In the genomic region with DNA sequence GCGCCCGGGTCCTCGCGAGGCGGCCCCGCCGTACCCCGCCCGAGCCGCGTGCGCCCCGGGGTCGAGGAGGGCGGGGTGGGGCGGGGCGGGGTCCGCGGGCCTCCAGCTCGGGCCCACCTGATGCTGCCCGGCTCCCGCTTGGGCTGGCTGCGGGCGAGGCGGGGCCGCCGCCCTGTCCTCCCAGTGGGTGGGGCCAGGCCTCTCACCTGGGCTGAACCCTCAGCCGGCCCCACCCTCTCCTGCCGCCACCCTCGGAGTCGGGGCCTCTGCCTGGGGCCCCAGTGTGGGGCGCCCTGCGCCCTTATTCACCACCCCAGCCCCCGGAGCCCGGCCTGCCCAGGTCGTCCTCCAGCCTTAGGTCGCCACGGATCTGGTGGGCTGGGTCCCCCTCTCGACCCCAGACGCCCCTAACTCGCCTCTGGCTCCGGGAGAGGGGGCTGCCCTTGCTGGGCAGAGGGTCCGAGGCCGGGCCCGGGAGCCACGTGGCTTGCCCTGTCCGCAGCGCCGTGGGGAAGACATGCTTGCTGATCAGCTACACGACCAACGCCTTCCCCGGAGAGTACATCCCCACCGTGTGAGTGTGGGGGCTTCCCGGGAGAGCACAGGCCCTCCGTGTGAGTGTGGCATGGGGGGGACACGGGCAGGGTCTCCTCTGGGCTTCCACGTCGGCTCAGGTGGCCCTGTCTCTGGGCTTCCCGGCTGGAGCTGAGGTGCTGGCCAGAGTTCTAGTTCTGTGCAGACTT, we compare ENCODE assay signal across 9 cellular contexts. TPM values are rescaled to one million over a fixed set of nuclear protein-coding genes. Genes with fewer than 3 reads are reported as not detected.
DNase-seq lines count a peak whose midpoint lies in the region; ATAC-seq and TF ChIP-seq lines count a peak whose summit lies in the region.
"Had no signal": no experiment of that assay in that cellular context is flagged by ENCODE, and none has a peak within 500 bp of the region (broad histone marks: within the 10 kb centered on the region; RNA-seq: fewer than 3 reads in every experiment).

No MANE protein-coding gene starts in this region.

- no peak overlapping the region for H3K27ac ChIP-seq in CD4-positive, alpha-beta memory T cell (ENCODE audit: low read depth, low read length)
- H3K27ac ChIP-seq in HUES6 (ENCODE audit: low read depth, low read length) (no peak overlapping the region), VCaP (peak overlapping the region; percentile 98), psoas muscle (no peak overlapping the region)

- H3K27ac Mint-ChIP-seq in CD4-positive, alpha-beta memory T cell = peak overlapping the region in 1 of 7 donors; percentile 66

- WGBS in psoas muscle, 3 donors = 17 to 21% (median 18%) methylated on average over 29 to 59 of the region's 59 CpGs

- H3K9me3 Mint-ChIP-seq in CD4-positive, alpha-beta memory T cell = no peaks in the 10 kb centered on the region

- no peaks in the 10 kb centered on the region for H3K27me3 Mint-ChIP-seq in CD4-positive, alpha-beta memory T cell

- H3K9ac ChIP-seq in HUES6 (ENCODE audit: low read length) = peak overlapping the region; percentile 65

- POLR2A ChIA-PET in CD4-positive, alpha-beta memory T cell (lab: Charles Lee; ENCODE audit: partially characterized antibody) = interaction anchor here (1.9 to 3.2 kb wide), 5 partner anchors 10 to 169 kb away, joined by 4 to 28 read pairs (median 11); a partner anchor contains a TSS

- no peaks in the 10 kb centered on the region for H3K27me3 ChIP-seq in CD4-positive, alpha-beta memory T cell (ENCODE audit: insufficient read depth, low read length)
- H3K27me3 ChIP-seq in HUES6 (ENCODE audit: control insufficient read depth, insufficient read depth, low read length) = no peaks in the 10 kb centered on the region
- H3K27me3 ChIP-seq in psoas muscle (ENCODE audit: insufficient read depth in 3 of 3, low read length in 2 of 3) = peaks cover 0 to 17% (median 0%) of the 10 kb centered on the region in 3 donors

- no peaks in the 10 kb centered on the region for H3K9me3 ChIP-seq in CD4-positive, alpha-beta memory T cell (ENCODE audit: control insufficient read depth in 1 of 2, low read length in 2 of 2)
- no peaks in the 10 kb centered on the region for H3K9me3 ChIP-seq in HUES6 (ENCODE audit: control insufficient read depth, insufficient read depth, low read depth, low read length)
- no peaks in the 10 kb centered on the region for H3K9me3 ChIP-seq in psoas muscle

- H3K4me1 Mint-ChIP-seq in CD4-positive, alpha-beta memory T cell = peaks cover 5 to 25% (median 11%) of the 10 kb centered on the region in 4 donors

- intact Hi-C loops in CD4-positive, alpha-beta memory T cell (cut with micrococcal nuclease) = loop anchor here (2.0 to 10.0 kb wide), 3 partner anchors 203 to 519 kb away; a partner anchor contains a TSS
- intact Hi-C loops in psoas muscle (cut with DNase I) = loop anchor here (2.0 to 10.0 kb wide), 3 partner anchors 70 to 273 kb away; no protein-coding TSS in a partner anchor

- H3K36me3 ChIP-seq in CD4-positive, alpha-beta memory T cell (ENCODE audit: insufficient read depth, low read length) = no peaks in the 10 kb centered on the region
- H3K36me3 ChIP-seq in HUES6 (ENCODE audit: control insufficient read depth, insufficient read depth, low read length) (peaks cover 31% of the 10 kb centered on the region), psoas muscle (ENCODE audit: insufficient read depth in 1 of 2, low read depth in 1 of 2) (peaks cover 0 to 7% of the 10 kb centered on the region in 2 donors)

- no peak overlapping the region for H3K4me3 ChIP-seq in CD4-positive, alpha-beta memory T cell (ENCODE audit: low read length in 2 of 2)
- H3K4me3 ChIP-seq in HUES6 (ENCODE audit: low read depth, low read length) = peak overlapping the region; percentile 79
- H3K4me3 ChIP-seq in epithelial cell of proximal tubule (ENCODE audit: low read depth, low read length) = peak overlapping the region; percentile 62
- H3K4me3 ChIP-seq in psoas muscle = peak overlapping the region; percentile 18
- H3K4me3 ChIP-seq: lung had no signal

- TF ChIP-seq CTCF in VCaP (conservative IDR thresholded peaks at IDR 0.05) (no peak), epithelial cell of proximal tubule (conservative IDR thresholded peaks at IDR 0.05; ENCODE audit: low read depth, low read length) (no peak), psoas muscle (IDR thresholded peaks at IDR 0.05) (no peak)

- peaks cover 0 to 5% of the 10 kb centered on the region in 2 donors for H3K36me3 Mint-ChIP-seq in CD4-positive, alpha-beta memory T cell

- H3K4me1 ChIP-seq in CD4-positive, alpha-beta memory T cell (ENCODE audit: insufficient read depth, low read length) = peaks cover 25% of the 10 kb centered on the region
- H3K4me1 ChIP-seq in HUES6 (ENCODE audit: control insufficient read depth, insufficient read depth, low read length) (peaks cover 18% of the 10 kb centered on the region), psoas muscle (peaks cover 24% of the 10 kb centered on the region)

- ATAC-seq in psoas muscle (no peak), GM19463 (IDR thresholded peaks at IDR 0.05; ENCODE audit: unreplicated experiment) (no peak)

- peak in 2 of 5 donors; percentile 24 to 28 for DNase-seq in CD4-positive, alpha-beta memory T cell
- DNase-seq in epithelial cell of proximal tubule (ENCODE audit: low read depth) (no peak), psoas muscle (no peak), dermis blood vessel endothelial cell (no peak), amniotic stem cell (lab: John Stamatoyannopoulos, UW) (no peak)

- H3K4me3 Mint-ChIP-seq in CD4-positive, alpha-beta memory T cell = peak overlapping the region in 6 of 8 donors; percentile 6 to 73 (median 29)

- CTCF ChIA-PET in CD4-positive, alpha-beta memory T cell (lab: Charles Lee; ENCODE audit: partially characterized antibody) = interaction anchor here (1.0 to 4.1 kb wide), 3 partner anchors 72 to 133 kb away, joined by 3 to 70 read pairs (median 4); no protein-coding TSS in a partner anchor

RNA-seq across cellular contexts. Expression of a gene that starts 0.6 kb away (rescaled TPM):
- total RNA-seq in CD4-positive, alpha-beta memory T cell = 1 to 10 TPM in 1 of 2 experiments, under 1 TPM in 1; 0.86 to 2.3 TPM
- under 1 TPM in 1 of 2 donors, not detected in 1; 0.44 TPM for polyA plus RNA-seq in CD4-positive, alpha-beta memory T cell
- 52.9 and 60.0 TPM in 2 replicates for total RNA-seq in epithelial cell of proximal tubule
- not detected for total RNA-seq in psoas muscle
- polyA plus RNA-seq in psoas muscle = under 1 TPM in 2 of 3 donors, not detected in 1; 0.05 to 0.83 TPM
- 9.0 and 14.0 TPM in 2 replicates for total RNA-seq in dermis blood vessel endothelial cell

RNA-seq across cellular contexts. Expression of a gene that starts 5.4 kb away (rescaled TPM):
- 10 to 100 TPM; 65.9 to 68.2 TPM for total RNA-seq in CD4-positive, alpha-beta memory T cell
- 100 to 1,000 TPM; 118 to 164 TPM for polyA plus RNA-seq in CD4-positive, alpha-beta memory T cell
- total RNA-seq in epithelial cell of proximal tubule (85.4 and 93.1 TPM in 2 replicates), psoas muscle (100 to 1,000 TPM; 111 to 216 (median 155) TPM), dermis blood vessel endothelial cell (56.8 and 63.8 TPM in 2 replicates)
- 100 to 1,000 TPM; 117 to 158 (median 147) TPM for polyA plus RNA-seq in psoas muscle

RNA-seq across cellular contexts. Expression of a gene that starts 9.0 kb away (rescaled TPM):
- total RNA-seq in CD4-positive, alpha-beta memory T cell = 10 to 100 TPM; 18.0 to 18.7 TPM
- polyA plus RNA-seq in CD4-positive, alpha-beta memory T cell = 1 to 10 TPM; 5.7 to 8.2 TPM
- total RNA-seq in epithelial cell of proximal tubule (44.5 and 44.6 TPM in 2 replicates), psoas muscle (1 to 10 TPM; 1.4 to 3.0 (median 1.9) TPM), dermis blood vessel endothelial cell (15.1 and 23.3 TPM in 2 replicates)
- polyA plus RNA-seq in psoas muscle = 1 to 10 TPM; 3.5 to 7.1 (median 4.0) TPM

RNA-seq across cellular contexts. Expression of a gene that starts 9.4 kb away (rescaled TPM):
- 10 to 100 TPM; 33.4 to 35.4 TPM for total RNA-seq in CD4-positive, alpha-beta memory T cell
- 10 to 100 TPM; 37.9 to 70.8 TPM for polyA plus RNA-seq in CD4-positive, alpha-beta memory T cell
- total RNA-seq in epithelial cell of proximal tubule (158 and 228 TPM in 2 replicates), psoas muscle (10 to 100 TPM; 15.9 to 24.6 (median 19.7) TPM), dermis blood vessel endothelial cell (27.0 and 33.0 TPM in 2 replicates)
- polyA plus RNA-seq in psoas muscle = 10 to 100 TPM; 53.8 to 79.4 (median 64.4) TPM

RNA-seq across cellular contexts. Expression of a gene that starts 19.6 kb away (rescaled TPM):
- total RNA-seq in CD4-positive, alpha-beta memory T cell = 10 to 100 TPM; 37.6 to 44.0 TPM
- polyA plus RNA-seq in CD4-positive, alpha-beta memory T cell = 1 to 10 TPM; 6.2 to 8.2 TPM
- total RNA-seq in epithelial cell of proximal tubule = 35.8 and 38.8 TPM in 2 replicates
- 10 to 100 TPM; 27.1 to 37.3 (median 29.3) TPM for total RNA-seq in psoas muscle
- 10 to 100 TPM; 31.0 to 40.7 (median 37.3) TPM for polyA plus RNA-seq in psoas muscle
- total RNA-seq in dermis blood vessel endothelial cell = 22.6 and 34.9 TPM in 2 replicates

Comparison
In these comparisons a context has a peak if more than half of its experiments do, and no peak if none do; other contexts are left out.
1. H3K4me3 ChIP-seq: peak in HUES6 (single experiment), epithelial cell of proximal tubule (single experiment) and psoas muscle (single experiment); none in CD4-positive, alpha-beta memory T cell (0 of 2).